Comparison of ENCODE assay signal across 2 cellular contexts in genomic region chr5:6728011-6728794, GRCh38.
TF ChIP-seq lines count a peak whose summit lies in the region.

No MANE protein-coding gene starts in this region.

TF ChIP-seq in HEK293, 187 proteins besides CTCF, POLR2A, EP300 and RAD21 (continued from another document):
- TF ChIP-seq ZBTB26 (tag by site-specific recombination; optimal IDR thresholded peaks at IDR 0.05) (no peak), ZNF843 (tag by site-specific recombination; IDR thresholded peaks at IDR 0.05) (no peak), ZIC2 (tag by site-specific recombination; IDR thresholded peaks at IDR 0.05) (peak; percentile 80), ZNF629 (tag by site-specific recombination; IDR thresholded peaks at IDR 0.05) (peak; percentile 73), ZNF211 (tag by site-specific recombination; IDR thresholded peaks at IDR 0.05; ENCODE audit: low read depth) (no peak)

TF ChIP-seq in H1, 55 proteins besides CTCF, POLR2A, EP300 and RAD21 (continued from another document):
- no peak for TF ChIP-seq CHD7 (IDR thresholded peaks at IDR 0.05; ENCODE audit: insufficient replicate concordance, low read length)
- TF ChIP-seq RFX5 (IDR thresholded peaks at IDR 0.05; ENCODE audit: borderline replicate concordance, low read depth, low read length) = no peak
- no peak for TF ChIP-seq TAF1 (IDR thresholded peaks at IDR 0.05; ENCODE audit: low read depth, low read length)
- no peak for TF ChIP-seq RXRA (IDR thresholded peaks at IDR 0.05; ENCODE audit: insufficient read depth, low read depth, low read length)
- TF ChIP-seq CBX8 (IDR thresholded peaks at IDR 0.05; ENCODE audit: borderline replicate concordance, low read depth, low read length) = no peak
- no peak for TF ChIP-seq RNF2 (IDR thresholded peaks at IDR 0.05; ENCODE audit: borderline replicate concordance, low read depth, low read length, missing control alignments, poor library complexity, severe bottlenecking)
- no peak for TF ChIP-seq PHF8 (conservative IDR thresholded peaks at IDR 0.05; ENCODE audit: low read depth, low read length)
- no peak for TF ChIP-seq SUZ12 (IDR thresholded peaks at IDR 0.05; ENCODE audit: low read length)
- no peak for TF ChIP-seq ATF2 (IDR thresholded peaks at IDR 0.05; ENCODE audit: low read length)
- no peak for TF ChIP-seq YY1 (IDR thresholded peaks at IDR 0.05; ENCODE audit: low read depth, low read length)
- no peak for TF ChIP-seq EGR1 (IDR thresholded peaks at IDR 0.05; ENCODE audit: borderline replicate concordance, low read depth, low read length)
- no peak for TF ChIP-seq CHD2 (IDR thresholded peaks at IDR 0.05; ENCODE audit: low read length)
- TF ChIP-seq USF2 (IDR thresholded peaks at IDR 0.05; ENCODE audit: low read length) = no peak
- no peak for TF ChIP-seq TAF7 (optimal IDR thresholded peaks at IDR 0.05; ENCODE audit: borderline replicate concordance, low read depth, low read length)
- no peak for TF ChIP-seq TCF12 (IDR thresholded peaks at IDR 0.05; ENCODE audit: low read depth, low read length)
- TF ChIP-seq FOSL1 (IDR thresholded peaks at IDR 0.05; ENCODE audit: insufficient read depth, low read depth, low read length) = no peak
- no peak for TF ChIP-seq BACH1 (IDR thresholded peaks at IDR 0.05; ENCODE audit: low read length)
